Comparison of ENCODE assay signal across 17 cellular contexts in the genomic region with DNA sequence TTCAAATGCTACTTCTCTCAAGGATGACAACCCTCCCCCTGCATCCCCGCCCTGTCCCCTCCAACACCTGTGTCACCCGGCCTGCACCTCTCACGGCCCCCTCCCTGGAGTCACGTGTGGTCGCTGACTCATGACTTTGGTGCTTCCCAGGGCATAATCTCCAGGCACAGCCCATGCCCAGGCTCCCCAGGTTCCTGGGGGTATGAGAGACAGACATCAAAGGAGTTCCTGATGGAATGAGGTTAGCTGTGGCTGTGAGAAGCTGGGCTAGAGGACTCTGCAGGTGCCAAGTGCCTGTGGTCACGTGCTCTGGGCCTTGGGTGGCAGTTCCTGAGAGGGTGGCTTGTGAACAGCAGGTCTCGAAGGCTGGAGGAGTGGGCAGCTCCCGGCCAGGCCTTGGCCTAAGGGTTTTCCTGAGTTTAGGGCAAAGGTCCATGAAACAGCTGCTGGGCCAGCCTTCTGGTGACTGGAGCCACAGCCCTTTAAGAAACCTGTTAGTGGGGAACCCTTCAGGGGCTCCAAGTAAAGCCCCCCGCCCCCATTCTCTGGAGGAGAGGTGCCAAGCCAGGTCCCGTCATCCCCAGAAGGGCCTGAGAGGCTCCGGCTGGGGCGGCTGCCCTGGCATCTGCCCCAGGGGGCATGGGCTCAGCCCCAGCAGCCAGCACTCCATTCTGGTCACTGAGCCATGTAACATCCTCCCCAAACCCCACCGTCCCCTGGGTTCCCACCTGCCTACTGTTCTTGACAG.
DNase-seq lines count a peak whose midpoint lies in the region; TF ChIP-seq lines count a peak whose summit lies in the region.
"Had no signal": no experiment of that assay in that cellular context is flagged by ENCODE, and none has a peak within 500 bp of the region (broad histone marks: within the 10 kb centered on the region; RNA-seq: fewer than 3 reads in every experiment).

No MANE protein-coding gene starts in this region.

- TF ChIP-seq CTCF in epithelial cell of esophagus (IDR thresholded peaks at IDR 0.05; ENCODE audit: insufficient read depth, low read depth, low read length, missing control alignments) (no peak), retinal pigment epithelial cell (conservative IDR thresholded peaks at IDR 0.05; ENCODE audit: low read depth, low read length) (no peak), GM13977 (IDR thresholded peaks at IDR 0.05; ENCODE audit: extremely low read depth, insufficient read depth, missing control alignments) (no peak)

- no peaks in the 10 kb centered on the region for H3K36me3 ChIP-seq in H7 (replicated peaks; ENCODE audit: control insufficient read depth, insufficient read depth, low read length)
- H3K36me3 ChIP-seq: suprapubic skin had no signal

- peaks cover 2% of the 10 kb centered on the region; the same call in 1 of the 2 replicates for H3K27me3 ChIP-seq in H7 (ENCODE audit: control insufficient read depth, insufficient read depth, low read length)
- H3K27me3 ChIP-seq: suprapubic skin had no signal

- H3K4me3 ChIP-seq in H7 (ENCODE audit: insufficient read depth, low read depth, low read length) (no peak overlapping the region), epithelial cell of esophagus (ENCODE audit: low read length) (no peak overlapping the region), retinal pigment epithelial cell (ENCODE audit: low read length) (no peak overlapping the region)
- H3K4me3 ChIP-seq: GM23338, suprapubic skin had no signal

- peak; percentile 52 for DNase-seq in H7
- peak; percentile 65 for DNase-seq in M059J (ENCODE audit: low read depth)
- peak; percentile 52 for DNase-seq in epithelial cell of esophagus (ENCODE audit: low read depth)
- peak; percentile 14 for DNase-seq in retinal pigment epithelial cell (ENCODE audit: low read depth)
- DNase-seq in GM13977 (ENCODE audit: low spot score), result no peak
- no peak for DNase-seq in activated CD8-positive, alpha-beta memory T cell treated with anti-CD3 and anti-CD28 coated beads, Interleukin-2, amount 50 U/mL, for 4 hours
- no peak for DNase-seq in activated gamma-delta T cell (lab: John Stamatoyannopoulos, UW)
- DNase-seq: activated CD4-positive, alpha-beta T cell treated with anti-CD3 and anti-CD28 coated beads, Interleukin-2, amount 50 U/mL, for 1 hour; activated T-cell treated with anti-CD3 and anti-CD28 coated beads, Interleukin-2, amount 50 U/mL, for 24 hours; C1 segment of cervical spinal cord; NCI-H1417; retina; SIG-M5; stimulated activated CD4-positive, alpha-beta T cell treated with anti-CD3 and anti-CD28 coated beads, Interleukin-1b, Interleukin-23, amount 100 ng/mL, for 48 hours; T-helper 9 cell had no signal

- in situ Hi-C loops in GM13977 (cut with MboI; ENCODE audit: low pct_unique_long_range_greater_than_20kb, low sequenced_read_pairs, unreplicated experiment), result no loop called here

Comparison
In these comparisons a context has a peak if more than half of its experiments do, and no peak if none do; other contexts are left out.
1. DNase-seq: peak in H7 (single experiment), M059J (single experiment), epithelial cell of esophagus (single experiment) and retinal pigment epithelial cell (single experiment); none in GM13977 (single experiment), activated CD8-positive, alpha-beta memory T cell treated with anti-CD3 and anti-CD28 coated beads, Interleukin-2, amount 50 U/mL, for 4 hours (single experiment) and activated gamma-delta T cell (single experiment).